33 cellular contexts compared by ENCODE assay signal in the genomic region with DNA sequence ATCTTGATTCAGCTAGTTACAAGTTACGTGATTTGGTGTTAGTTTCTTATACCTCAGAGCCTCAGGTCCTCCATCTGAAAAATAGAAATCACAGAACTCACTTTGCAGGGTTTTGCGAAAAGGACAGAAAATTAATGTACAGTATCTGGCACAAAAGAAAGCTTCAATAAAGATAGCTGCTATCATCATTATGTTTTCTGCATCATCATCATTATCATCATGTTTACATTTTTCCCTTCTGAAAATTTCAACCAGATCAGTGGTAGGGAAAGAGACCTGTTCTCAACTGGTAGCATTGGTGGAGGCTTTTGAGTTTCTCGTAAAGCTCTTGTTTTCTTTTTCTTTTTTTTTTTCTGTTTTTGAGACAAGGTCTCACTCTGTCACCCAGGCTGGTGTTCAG.
DNase-seq lines count a peak whose midpoint lies in the region; ATAC-seq, FAIRE-seq and TF ChIP-seq lines count a peak whose summit lies in the region.
"Had no signal": no experiment of that assay in that cellular context is flagged by ENCODE, and none has a peak within 500 bp of the region (broad histone marks: within the 10 kb centered on the region; RNA-seq: fewer than 3 reads in every experiment).

No MANE protein-coding gene starts in this region.

- in situ Hi-C loops in HepG2 (cut with HindIII; ENCODE audit: extremely low pct_ligation_motif_present, low pct_unique_long_range_greater_than_20kb): no loop called here
- in situ Hi-C loops in IMR-90 (cut with MboI; ENCODE audit: low sequenced_read_pairs): no loop called here
- in situ Hi-C loops in K562 (cut with MboI): no loop called here

- H3K9me3 ChIP-seq in HepG2 (ENCODE audit: low read length): peaks cover 87% of the 10 kb centered on the region
- H3K9me3 ChIP-seq in right lobe of liver: no peaks in the 10 kb centered on the region
- no peaks in the 10 kb centered on the region for H3K9me3 ChIP-seq in A549
- H3K9me3 ChIP-seq in IMR-90 (ENCODE audit: control insufficient read depth, insufficient read depth, low read length): no peaks in the 10 kb centered on the region
- H3K9me3 ChIP-seq in K562 (replicated peaks; ENCODE audit: control insufficient read depth, insufficient read depth, low read depth, low read length): no peaks in the 10 kb centered on the region
- H3K9me3 ChIP-seq: BE2C; BLaER1; BLaER1 treated with 17β-estradiol and CSF1 and Interleukin-3, amounts not matched to agents 10 nM and 100 nM; Caco-2 had no signal

- H3K23ac ChIP-seq in IMR-90 (ENCODE audit: low read depth, low read length): no peak overlapping the region

- H3K4me2 ChIP-seq in HepG2 (ENCODE audit: low read depth, low read length) (no peak overlapping the region), A549 (no peak overlapping the region), IMR-90 (ENCODE audit: low read depth, low read length) (no peak overlapping the region), K562 (ENCODE audit: insufficient read depth, low read length) (no peak overlapping the region)
- H3K4me2 ChIP-seq: BLaER1; BLaER1 treated with 17β-estradiol and CSF1 and Interleukin-3, amounts not matched to agents 10 nM and 100 nM had no signal

- dilution Hi-C loops in IMR-90 (cut with HindIII; ENCODE audit: low sequenced_read_pairs, unreplicated experiment): no loop called here

- no peak overlapping the region for H3K18ac ChIP-seq in IMR-90 (ENCODE audit: low read depth, low read length)

- H4K5ac ChIP-seq in IMR-90 (ENCODE audit: low read depth, low read length): no peak overlapping the region

- H4K20me1 ChIP-seq in HepG2 (ENCODE audit: insufficient read depth, low read length) (no peaks in the 10 kb centered on the region), IMR-90 (ENCODE audit: insufficient read depth, low read length) (no peaks in the 10 kb centered on the region), K562 (replicated peaks; ENCODE audit: control insufficient read depth, insufficient read depth, low read length) (no peaks in the 10 kb centered on the region)
- H4K20me1 ChIP-seq: BLaER1; BLaER1 treated with 17β-estradiol and CSF1 and Interleukin-3, amounts not matched to agents 10 nM and 100 nM had no signal

- H3K4me3 ChIP-seq in HepG2 (replicated peaks in 1 of 3; ENCODE audit: insufficient read depth in 1 of 3, low read depth in 2 of 3, low read length in 3 of 3) (no peak overlapping the region), right lobe of liver (no peak overlapping the region), A549 (no peak overlapping the region), IMR-90 (ENCODE audit: insufficient read depth, low read depth, low read length) (no peak overlapping the region), K562 (no peak overlapping the region)
- H3K4me3 ChIP-seq: BLaER1; BLaER1 treated with 17β-estradiol and CSF1 and Interleukin-3, amounts not matched to agents 10 nM and 100 nM had no signal

- DNase-seq in HepG2 (ENCODE audit: low spot score) (no peak), right lobe of liver (no peak), A549 (ENCODE audit: low read depth in 1 of 2, low spot score in 1 of 2) (no peak), IMR-90 (no peak), K562 (ENCODE audit: extremely low read depth in 1 of 4, low spot score in 3 of 4) (no peak), SHP77 (lab: John Stamatoyannopoulos, UW) (no peak)
- DNase-seq: 8988T; ACHN; AML-193; BE2C; C1 segment of cervical spinal cord; Caco-2; Calu3; CD4-positive, alpha-beta memory T cell; CD4-positive, alpha-beta T cell; CD4-positive, CD25-positive, alpha-beta regulatory T cell; CD8-positive, alpha-beta memory T cell; CD8-positive, alpha-beta T cell; COR-L47; DMS 273 treated with DMSO at 0.1 percent for 48 hours; DMS153; DMS79; DMS79 treated with DMSO at 0.1 percent for 48 hours; DND-41; EL had no signal

- BruUV-seq in HepG2 (replicated peaks; lab: Mats Ljungman, UMichigan) (no TSS peak), IMR-90 (replicated peaks; lab: Mats Ljungman, UMichigan) (no TSS peak), K562 (replicated peaks; lab: Mats Ljungman, UMichigan) (no TSS peak)

- no peak overlapping the region for H2BK5ac ChIP-seq in IMR-90 (ENCODE audit: low read depth, low read length, poor library complexity, severe bottlenecking)

- no peak for ATAC-seq in HepG2
- ATAC-seq in right lobe of liver: no peak
- ATAC-seq in A549: no peak
- ATAC-seq in IMR-90 (ENCODE audit: low read depth): no peak
- no peak for ATAC-seq in K562
- no peak for ATAC-seq in SK-N-SH treated with all-trans-retinoic acid at 6 μM for 48 hours
- ATAC-seq in HG02884 (IDR thresholded peaks at IDR 0.05; ENCODE audit: unreplicated experiment): no peak
- ATAC-seq: CD8-positive, alpha-beta T cell had no signal

- H2AK9ac ChIP-seq in IMR-90 (replicated peaks; ENCODE audit: low read depth, low read length, poor library complexity): no peak overlapping the region

- H4K91ac ChIP-seq in IMR-90 (ENCODE audit: insufficient read depth, low read depth, low read length): no peak overlapping the region

- FAIRE-seq in HepG2 (lab: Jason Lieb, UNC) (no peak), A549 (lab: Jason Lieb, UNC) (no peak), K562 (lab: Jason Lieb, UNC) (no peak)
- FAIRE-seq: A204.1, D721Med had no signal

- WGBS in HepG2 (ENCODE audit: low lambda C conversion rate): 38% methylated on average over 3 of the region's 3 CpGs
- WGBS in right lobe of liver (ENCODE audit: insufficient coverage, low coverage, low lambda C conversion rate, missing lambda C conversion rate): 59% methylated on average over 3 of the region's 3 CpGs
- 67% methylated on average over 3 of the region's 3 CpGs for WGBS in A549 (ENCODE audit: missing lambda C conversion rate)
- no CpG with 5 or more reads among the region's 3 CpGs for WGBS in IMR-90 (ENCODE audit: extremely low coverage in 2 of 2, insufficient read length in 1 of 2), 2 experiments
- WGBS in K562 (ENCODE audit: insufficient coverage, low coverage, missing lambda C conversion rate): 2% methylated on average over 3 of the region's 3 CpGs

- H3K27ac ChIP-seq in HepG2 (ENCODE audit: extremely low read length, insufficient read depth, low read length) (no peak overlapping the region), right lobe of liver (no peak overlapping the region), A549 (no peak overlapping the region), IMR-90 (ENCODE audit: insufficient read depth, low read length) (no peak overlapping the region), K562 (ENCODE audit: extremely low read depth, low read depth, low read length) (no peak overlapping the region)
- H3K27ac ChIP-seq: 22Rv1; BLaER1; BLaER1 treated with 17β-estradiol and CSF1 and Interleukin-3, amounts not matched to agents 10 nM and 100 nM; C4-2B had no signal

- H3K4ac ChIP-seq in IMR-90 (ENCODE audit: low read depth, low read length): no peak overlapping the region

- no peak overlapping the region for H3K56ac ChIP-seq in IMR-90 (ENCODE audit: extremely low read depth, insufficient read depth, low read length)

- H2AFZ ChIP-seq in HepG2 (ENCODE audit: low read length) (no peak overlapping the region), IMR-90 (replicated peaks; ENCODE audit: low read length, poor library complexity) (no peak overlapping the region), K562 (ENCODE audit: low read depth, low read length) (no peak overlapping the region)

- no peaks in the 10 kb centered on the region for H3K79me1 ChIP-seq in IMR-90 (ENCODE audit: low read depth in 1 of 2, low read length in 2 of 2)

- POLR2A ChIA-PET in HepG2 (lab: Yijun Ruan, JAX) (no interaction called here), A549 (lab: Yijun Ruan, JAX) (no interaction called here), IMR-90 (lab: Charles Lee; ENCODE audit: unreplicated experiment) (no interaction called here), K562 (lab: Yijun Ruan, JAX) (no interaction called here)

- H2BK120ac ChIP-seq in IMR-90 (ENCODE audit: low read depth, low read length): no peak overlapping the region

- no peak overlapping the region for H3K14ac ChIP-seq in IMR-90 (replicated peaks; ENCODE audit: low read depth, low read length)

- H3K9me1 ChIP-seq in IMR-90 (ENCODE audit: insufficient read depth, low read length) (no peaks in the 10 kb centered on the region), K562 (ENCODE audit: control insufficient read depth, insufficient read depth, low read length) (no peaks in the 10 kb centered on the region)

- TF ChIP-seq POLR2A in HepG2 (IDR thresholded peaks at IDR 0.05; ENCODE audit: insufficient read depth in 1 of 2, low read depth in 2 of 2, low read length in 2 of 2): no peak
- no peak for TF ChIP-seq POLR2A in right lobe of liver (IDR thresholded peaks at IDR 0.05)
- TF ChIP-seq POLR2A in A549 (IDR thresholded peaks at IDR 0.05; ENCODE audit: low read length): no peak
- TF ChIP-seq POLR2A in IMR-90 (IDR thresholded peaks at IDR 0.05; ENCODE audit: low read depth, low read length): no peak
- no peak for TF ChIP-seq POLR2A in K562 (conservative IDR thresholded peaks at IDR 0.05)

- CTCF ChIA-PET in HepG2 (lab: Yijun Ruan, JAX; ENCODE audit: low intra/inter-chr PET ratio, low total read pairs) (no interaction called here), A549 (lab: Yijun Ruan, JAX) (interaction anchor here (0.6 to 1.1 kb wide), 2 partner anchors 16 to 173 kb away, joined by 3 read pairs; no protein-coding TSS in a partner anchor), IMR-90 (lab: Yijun Ruan, JAX) (interaction anchor here (0.6 kb wide), 1 partner anchor 432 kb away, joined by 3 read pairs; no protein-coding TSS in a partner anchor), K562 (lab: Yijun Ruan, JAX; ENCODE audit: low intra/inter-chr PET ratio) (no interaction called here)

- no peak for TF ChIP-seq EP300 in HepG2 (IDR thresholded peaks at IDR 0.05; ENCODE audit: low read depth in 2 of 2, low read length in 2 of 2)
- no peak for TF ChIP-seq EP300 in HepG2 (CRISPR knock-in tag; IDR thresholded peaks at IDR 0.05; ENCODE audit: borderline replicate concordance)
- no peak for TF ChIP-seq EP300 in A549 (IDR thresholded peaks at IDR 0.05)
- no peak for TF ChIP-seq EP300 in K562 (IDR thresholded peaks at IDR 0.05; ENCODE audit: low read length)

- H3K27me3 ChIP-seq in HepG2 (ENCODE audit: control insufficient read depth in 1 of 2, insufficient read depth in 2 of 2, low read length in 2 of 2) (no peaks in the 10 kb centered on the region), right lobe of liver (no peaks in the 10 kb centered on the region), IMR-90 (ENCODE audit: control insufficient read depth, insufficient read depth, low read length) (no peaks in the 10 kb centered on the region), K562 (ENCODE audit: control insufficient read depth in 2 of 2, insufficient read depth in 2 of 2, low read length in 2 of 2) (no peaks in the 10 kb centered on the region)
- H3K27me3 ChIP-seq: BE2C; BLaER1; BLaER1 treated with 17β-estradiol and CSF1 and Interleukin-3, amounts not matched to agents 10 nM and 100 nM had no signal

- H4K8ac ChIP-seq in IMR-90 (ENCODE audit: low read depth in 2 of 2, low read length in 2 of 2): no peak overlapping the region

- no peak overlapping the region for H2BK15ac ChIP-seq in IMR-90 (ENCODE audit: low read depth, low read length)

- H3K79me2 ChIP-seq in HepG2 (ENCODE audit: insufficient read depth, low read length) (no peaks in the 10 kb centered on the region), K562 (ENCODE audit: control insufficient read depth, insufficient read depth, low read length) (no peaks in the 10 kb centered on the region)

- no peak for TF ChIP-seq RAD21 in HepG2 (CRISPR knock-in tag; IDR thresholded peaks at IDR 0.05)
- no peak for TF ChIP-seq RAD21 in A549 (conservative IDR thresholded peaks at IDR 0.05 in 1 of 2, IDR thresholded peaks at IDR 0.05 in 1 of 2)
- no peak for TF ChIP-seq RAD21 in IMR-90 (IDR thresholded peaks at IDR 0.05; ENCODE audit: low read length)
- TF ChIP-seq RAD21 in K562 (CRISPR knock-in tag; conservative IDR thresholded peaks at IDR 0.05 in 1 of 2, IDR thresholded peaks at IDR 0.05 in 1 of 2): no peak

- no peak overlapping the region for H2BK20ac ChIP-seq in IMR-90 (ENCODE audit: low read depth, low read length)

- no peak overlapping the region for H2AK5ac ChIP-seq in IMR-90 (ENCODE audit: low read depth, low read length)

- TF ChIP-seq CTCF in HepG2 (CRISPR knock-in tag; IDR thresholded peaks at IDR 0.05) (no peak), right lobe of liver (IDR thresholded peaks at IDR 0.05) (no peak), A549 (IDR thresholded peaks at IDR 0.05) (no peak), IMR-90 (conservative IDR thresholded peaks at IDR 0.05; ENCODE audit: low read depth, low read length) (no peak), K562 (IDR thresholded peaks at IDR 0.05 in 2 of 3, conservative IDR thresholded peaks at IDR 0.05 in 1 of 3; ENCODE audit: insufficient read depth in 2 of 3, low read depth in 1 of 3, low read length in 3 of 3) (no peak)

- intact Hi-C loops in HepG2 (cut with micrococcal nuclease; ENCODE audit: unreplicated experiment) (no loop called here), right lobe of liver (cut with DNase I) (no loop called here), IMR-90 (cut with micrococcal nuclease) (no loop called here), K562 (cut with micrococcal nuclease) (no loop called here)

- H3K9ac ChIP-seq in HepG2 (ENCODE audit: insufficient read depth, low read depth, low read length) (no peak overlapping the region), IMR-90 (ENCODE audit: low read depth, low read length) (no peak overlapping the region), K562 (ENCODE audit: insufficient read depth in 1 of 2, low read depth in 2 of 2, low read length in 2 of 2) (no peak overlapping the region)
- H3K9ac ChIP-seq: BLaER1; BLaER1 treated with 17β-estradiol and CSF1 and Interleukin-3, amounts not matched to agents 10 nM and 100 nM had no signal

- H3K36me3 ChIP-seq in HepG2 (replicated peaks in 1 of 2; ENCODE audit: control insufficient read depth in 1 of 2, insufficient read depth in 2 of 2, low read length in 2 of 2): no peaks in the 10 kb centered on the region
- no peaks in the 10 kb centered on the region for H3K36me3 ChIP-seq in right lobe of liver
- H3K36me3 ChIP-seq in IMR-90 (ENCODE audit: control insufficient read depth, insufficient read depth, low read length): no peaks in the 10 kb centered on the region
- no peaks in the 10 kb centered on the region for H3K36me3 ChIP-seq in K562 (ENCODE audit: control insufficient read depth, insufficient read depth, low read length)
- H3K36me3 ChIP-seq: BE2C; BLaER1; BLaER1 treated with 17β-estradiol and CSF1 and Interleukin-3, amounts not matched to agents 10 nM and 100 nM had no signal

- H3K4me1 ChIP-seq in HepG2 (ENCODE audit: insufficient read depth, low read length) (no peaks in the 10 kb centered on the region), right lobe of liver (no peaks in the 10 kb centered on the region), A549 (peaks cover 3% of the 10 kb centered on the region; the same call in 1 of the 3 replicates), IMR-90 (ENCODE audit: control insufficient read depth, insufficient read depth, low read length) (no peaks in the 10 kb centered on the region), K562 (replicated peaks in 1 of 2; ENCODE audit: control insufficient read depth in 2 of 2, insufficient read depth in 2 of 2, low read length in 2 of 2) (no peaks in the 10 kb centered on the region)
- H3K4me1 ChIP-seq: BE2C, Caco-2 had no signal

Comparison
In these comparisons a context has a peak if more than half of its experiments do, and no peak if none do; other contexts are left out.
1. CTCF ChIA-PET loops: an anchor here in A549 (0.6 to 1.1 kb wide) and IMR-90 (0.6 kb wide); none called in HepG2 and K562.
2. Of the 241 proteins assayed by ChIP-seq in both HepG2 and K562: peak only in HepG2: MAFF and MAFK; only in K562: MAFG; in both: none; in neither: 238.